Comparison of ENCODE assay signal across 8 cellular contexts in genomic region chr1:22861764-22862440, GRCh38.
DNase-seq lines count a peak whose midpoint lies in the region; ATAC-seq, FAIRE-seq and TF ChIP-seq lines count a peak whose summit lies in the region.

No MANE protein-coding gene starts in this region.

- H3K4me3 ChIP-seq in skeletal muscle cell (ENCODE audit: low read depth, low read length), result no peak overlapping the region

- FAIRE-seq in H54 (lab: Jason Lieb, UNC), result no peak

- DNase-seq in CD1c-positive myeloid dendritic cell (ENCODE audit: extremely low spot score) (peak; percentile 65), H54 (ENCODE audit: insufficient read length, low spot score) (peak; percentile 53), SKM-1 treated with dmso at 0.1 percent for 144 hours (lab: John Stamatoyannopoulos, UW; ENCODE audit: unreplicated experiment) (peak; percentile 51), head of caudate nucleus (peak in 39 of 42 donors; percentile 16 to 85 (median 61)), skeletal muscle cell (ENCODE audit: low read depth) (peak; percentile 59), SIG-M5 (lab: John Stamatoyannopoulos, UW) (no peak)

- no peak for TF ChIP-seq POLR2A in H54 (IDR thresholded peaks at IDR 0.05; ENCODE audit: low read depth, low read length)

- intact Hi-C loops in head of caudate nucleus (cut with DNase I), result no loop called here

- ATAC-seq in HG03469 (IDR thresholded peaks at IDR 0.05; ENCODE audit: unreplicated experiment), result no peak
- ATAC-seq in GM19467 (IDR thresholded peaks at IDR 0.05; ENCODE audit: unreplicated experiment), result no peak
